9 cellular contexts compared by ENCODE assay signal in genomic region chrX:17242470-17242869, GRCh38.
A peak's percentile ranks its signal among the peaks of the same experiment; 100 is the strongest.
DNase-seq lines count a peak whose midpoint lies in the region; ATAC-seq and TF ChIP-seq lines count a peak whose summit lies in the region.
"Had no signal": no experiment of that assay in that cellular context is flagged by ENCODE, and none has a peak within 500 bp of the region (broad histone marks: within the 10 kb centered on the region; RNA-seq: fewer than 3 reads in every experiment).

No MANE protein-coding gene starts in this region.

- WGBS in liver = 14% methylated on average over 5 of the region's 5 CpGs

- peaks cover 4% of the 10 kb centered on the region for H3K27me3 Mint-ChIP-seq in activated T-helper 17 cell treated with anti-CD3 and anti-CD28 coated beads, Interleukin-2, amount 50 U/mL, for 72 hours
- H3K27me3 Mint-ChIP-seq: activated naive CD8-positive, alpha-beta T cell treated with anti-CD3 and anti-CD28 coated beads, Interleukin-2, amount 10 ng/mL, durations not matched to agents 7 days and 5 days had no signal

- H3F3A ChIP-seq in PC-3 (ENCODE audit: low read length, unreplicated experiment) = no peaks in the 10 kb centered on the region

- no peaks in the 10 kb centered on the region for H3K4me1 Mint-ChIP-seq in activated T-helper 17 cell treated with anti-CD3 and anti-CD28 coated beads, Interleukin-2, amount 50 U/mL, for 72 hours
- H3K4me1 Mint-ChIP-seq: activated naive CD8-positive, alpha-beta T cell treated with anti-CD3 and anti-CD28 coated beads, Interleukin-2, amount 10 ng/mL, durations not matched to agents 7 days and 5 days had no signal

- H3K36me3 ChIP-seq in PC-3 (ENCODE audit: low read depth, low read length) = no peaks in the 10 kb centered on the region
- H3K36me3 ChIP-seq in liver (ENCODE audit: control insufficient read depth in 4 of 4, insufficient read depth in 3 of 4, low read depth in 1 of 4, low read length in 3 of 4) = no peaks in the 10 kb centered on the region
- no peaks in the 10 kb centered on the region for H3K36me3 ChIP-seq in thoracic aorta

- ATAC-seq in PC-3 = peak; percentile 78
- ATAC-seq in thoracic aorta (ENCODE audit: insufficient number of reproducible peaks, low FRiP score, low read depth) = no peak
- no peak for ATAC-seq in activated T-helper 17 cell treated with anti-CD3 and anti-CD28 coated beads, Interleukin-2, amount 50 U/mL, for 72 hours (replicated peaks)

- H3K36me3 Mint-ChIP-seq in activated T-helper 17 cell treated with anti-CD3 and anti-CD28 coated beads, Interleukin-2, amount 50 U/mL, for 72 hours (ENCODE audit: low read depth) = no peaks in the 10 kb centered on the region
- H3K36me3 Mint-ChIP-seq: activated naive CD8-positive, alpha-beta T cell treated with anti-CD3 and anti-CD28 coated beads, Interleukin-2, amount 10 ng/mL, durations not matched to agents 7 days and 5 days had no signal

- H3K27ac Mint-ChIP-seq in activated T-helper 17 cell treated with anti-CD3 and anti-CD28 coated beads, Interleukin-2, amount 50 U/mL, for 72 hours = no peak overlapping the region
- H3K27ac Mint-ChIP-seq: activated naive CD8-positive, alpha-beta T cell treated with anti-CD3 and anti-CD28 coated beads, Interleukin-2, amount 10 ng/mL, durations not matched to agents 7 days and 5 days had no signal

- H3K27me3 ChIP-seq in PC-3 (ENCODE audit: low read length) (no peaks in the 10 kb centered on the region), liver (ENCODE audit: control insufficient read depth in 4 of 4, insufficient read depth in 4 of 4, low read length in 3 of 4) (no peaks in the 10 kb centered on the region), thoracic aorta (replicated peaks; ENCODE audit: insufficient read depth) (no peaks in the 10 kb centered on the region)

- H2AFZ ChIP-seq in PC-3 (ENCODE audit: low read length) = no peak overlapping the region

- no peaks in the 10 kb centered on the region for H3K79me2 ChIP-seq in PC-3 (ENCODE audit: low read length)

- H3K9me2 ChIP-seq in PC-3 (replicated peaks; ENCODE audit: low read length) = no peaks in the 10 kb centered on the region

- H3K9ac ChIP-seq in PC-3 (ENCODE audit: low read length) (no peak overlapping the region), liver (ENCODE audit: low read depth in 1 of 2, low read length in 2 of 2) (no peak overlapping the region)

- H3K4me1 ChIP-seq in PC-3 (ENCODE audit: insufficient read depth, low read length) (no peaks in the 10 kb centered on the region), liver (ENCODE audit: control insufficient read depth in 4 of 4, insufficient read depth in 4 of 4, low read length in 3 of 4) (no peaks in the 10 kb centered on the region), thoracic aorta (ENCODE audit: control insufficient read depth in 1 of 2, low read depth in 2 of 2) (no peaks in the 10 kb centered on the region)

- H3K9me3 ChIP-seq in PC-3 (ENCODE audit: low read length) (no peaks in the 10 kb centered on the region), liver (ENCODE audit: control insufficient read depth in 4 of 4, low read length in 3 of 4) (peaks cover 0 to 3% (median 0%) of the 10 kb centered on the region in 4 donors), thoracic aorta (no peaks in the 10 kb centered on the region)

- DNase-seq in activated gamma-delta T cell treated with Interleukin-2 at 50 U/mL for 16 hours (peak; percentile 14), activated gamma-delta T cell (lab: John Stamatoyannopoulos, UW) (no peak), PC-3 (peak; percentile 78), cerebellar cortex (ENCODE audit: low spot score) (peak; percentile 54), thoracic aorta (ENCODE audit: low spot score) (peak; percentile 1)
- DNase-seq in Jurkat, Clone E6-1 (ENCODE audit: low read depth, low spot score) = peak; percentile 19
- DNase-seq: activated naive CD8-positive, alpha-beta T cell treated with anti-CD3 and anti-CD28 coated beads, Interleukin-2, amount 10 ng/mL, durations not matched to agents 7 days and 5 days had no signal

- H3K4me3 Mint-ChIP-seq in activated T-helper 17 cell treated with anti-CD3 and anti-CD28 coated beads, Interleukin-2, amount 50 U/mL, for 72 hours = no peak overlapping the region
- H3K4me3 Mint-ChIP-seq: activated naive CD8-positive, alpha-beta T cell treated with anti-CD3 and anti-CD28 coated beads, Interleukin-2, amount 10 ng/mL, durations not matched to agents 7 days and 5 days had no signal

- H3K27ac ChIP-seq in PC-3 (ENCODE audit: low read length) (no peak overlapping the region), liver (ENCODE audit: low read depth in 1 of 2, low read length in 2 of 2) (no peak overlapping the region), thoracic aorta (no peak overlapping the region)

- intact Hi-C loops in PC-3 (cut with micrococcal nuclease) = loop anchor here (1.0 kb wide), 3 partner anchors 132 to 448 kb away; no protein-coding TSS in a partner anchor

- peak; percentile 77 to 88 for TF ChIP-seq RAD21 in liver (IDR thresholded peaks at IDR 0.05)

- no peaks in the 10 kb centered on the region for H4K20me1 ChIP-seq in PC-3 (ENCODE audit: low read length)

- H3K4me2 ChIP-seq in PC-3 (ENCODE audit: low read length) = no peak overlapping the region

- no TSS peak for BruUV-seq in PC-3 (replicated peaks; lab: Mats Ljungman, UMichigan)

- TF ChIP-seq CTCF in PC-3 (conservative IDR thresholded peaks at IDR 0.05; ENCODE audit: low read depth, low read length) (peak; percentile 83), liver (IDR thresholded peaks at IDR 0.05; ENCODE audit: low read depth, low read length, missing input control) (peak; percentile 76), thoracic aorta (IDR thresholded peaks at IDR 0.05) (peak; percentile 74)

- no peak overlapping the region for H3K4me3 ChIP-seq in Jurkat, Clone E6-1 (ENCODE audit: low read length)
- H3K4me3 ChIP-seq in PC-3 (ENCODE audit: low read length) = no peak overlapping the region
- no peak overlapping the region for H3K4me3 ChIP-seq in liver (ENCODE audit: low read depth in 1 of 3, low read length in 3 of 3)
- no peak overlapping the region for H3K4me3 ChIP-seq in thoracic aorta

- no peaks in the 10 kb centered on the region for H3K9me3 Mint-ChIP-seq in activated T-helper 17 cell treated with anti-CD3 and anti-CD28 coated beads, Interleukin-2, amount 50 U/mL, for 72 hours
- H3K9me3 Mint-ChIP-seq: activated naive CD8-positive, alpha-beta T cell treated with anti-CD3 and anti-CD28 coated beads, Interleukin-2, amount 10 ng/mL, durations not matched to agents 7 days and 5 days had no signal

- POLR2A ChIA-PET in PC-3 (lab: Charles Lee; ENCODE audit: unreplicated experiment) = no interaction called here

- CTCF ChIA-PET in PC-3 (lab: Charles Lee) = interaction anchor here (1.7 kb wide), 1 partner anchor 349 kb away, joined by 5 read pairs; no protein-coding TSS in a partner anchor

TF ChIP-seq in liver, 16 proteins besides CTCF, POLR2A, EP300 and RAD21 (continues in another document):
- TF ChIP-seq RXRA (IDR thresholded peaks at IDR 0.05) = no peak
- TF ChIP-seq JUND (IDR thresholded peaks at IDR 0.05) = no peak
- TF ChIP-seq REST (IDR thresholded peaks at IDR 0.05) = no peak
- no peak for TF ChIP-seq EGR1 (IDR thresholded peaks at IDR 0.05; ENCODE audit: low read depth in 2 of 2)
- no peak for TF ChIP-seq FOXA2 (IDR thresholded peaks at IDR 0.05)
- no peak for TF ChIP-seq HNF4A (conservative IDR thresholded peaks at IDR 0.05)
- TF ChIP-seq GABPA (IDR thresholded peaks at IDR 0.05 in 1 of 2, conservative IDR thresholded peaks at IDR 0.05 in 1 of 2) = no peak
- no peak for TF ChIP-seq SP1 (IDR thresholded peaks at IDR 0.05)
- TF ChIP-seq MAX (IDR thresholded peaks at IDR 0.05) = no peak
- no peak for TF ChIP-seq TAF1 (conservative IDR thresholded peaks at IDR 0.05)
- TF ChIP-seq YY1 (IDR thresholded peaks at IDR 0.05) = no peak
- TF ChIP-seq FOXA1 (IDR thresholded peaks at IDR 0.05) = no peak
- TF ChIP-seq HNF4G (IDR thresholded peaks at IDR 0.05) = no peak
- TF ChIP-seq ATF3 (IDR thresholded peaks at IDR 0.05) = no peak
- no peak for TF ChIP-seq NR2F2 (IDR thresholded peaks at IDR 0.05)
